Comparison of ENCODE assay signal across 2 cellular contexts in the genomic region with DNA sequence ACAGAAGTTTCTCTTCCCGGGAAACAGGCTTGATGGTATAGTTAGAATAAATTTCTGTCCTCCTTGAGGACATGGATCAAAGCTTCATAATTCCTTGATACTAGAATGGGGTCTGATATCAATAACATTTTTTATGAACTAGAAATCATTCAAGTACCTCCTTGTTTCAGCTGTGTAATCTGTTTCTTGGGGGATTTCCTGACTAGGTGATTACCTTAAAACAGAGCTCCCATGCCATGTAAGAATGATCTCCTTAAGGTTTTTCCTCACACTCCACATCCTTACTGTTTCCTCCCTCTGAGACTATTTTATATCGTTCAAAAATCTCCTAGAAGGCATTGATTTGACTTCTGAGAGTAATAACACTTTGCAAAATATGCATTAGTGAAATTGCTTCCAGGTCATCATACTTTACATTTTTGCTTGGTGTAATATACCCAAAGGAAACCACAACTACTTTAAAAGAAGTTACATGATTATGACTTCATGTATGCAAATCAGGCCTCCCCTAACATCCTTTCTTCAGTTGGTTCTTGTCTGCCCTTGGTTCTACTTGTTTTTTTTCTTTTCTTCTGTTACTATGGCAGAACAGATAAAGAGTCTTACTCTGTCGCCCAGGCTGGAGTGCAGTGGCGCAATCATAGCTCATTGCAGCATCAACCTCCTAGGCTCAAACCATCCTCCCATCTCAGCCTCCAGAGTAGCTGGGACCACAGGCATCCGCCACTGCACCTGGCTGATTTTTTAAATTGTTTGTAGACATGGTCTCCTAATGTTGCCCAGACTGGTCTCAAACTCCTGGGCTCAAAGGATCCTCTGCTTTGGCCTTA.
TF ChIP-seq lines count a peak whose summit lies in the region.

No MANE protein-coding gene starts in this region.

TF ChIP-seq in SK-N-SH treated with all-trans-retinoic acid at 6 μM for 48 hours, 23 proteins besides CTCF, POLR2A, EP300 and RAD21 (continued from another document):
- TF ChIP-seq, protein P1, sequence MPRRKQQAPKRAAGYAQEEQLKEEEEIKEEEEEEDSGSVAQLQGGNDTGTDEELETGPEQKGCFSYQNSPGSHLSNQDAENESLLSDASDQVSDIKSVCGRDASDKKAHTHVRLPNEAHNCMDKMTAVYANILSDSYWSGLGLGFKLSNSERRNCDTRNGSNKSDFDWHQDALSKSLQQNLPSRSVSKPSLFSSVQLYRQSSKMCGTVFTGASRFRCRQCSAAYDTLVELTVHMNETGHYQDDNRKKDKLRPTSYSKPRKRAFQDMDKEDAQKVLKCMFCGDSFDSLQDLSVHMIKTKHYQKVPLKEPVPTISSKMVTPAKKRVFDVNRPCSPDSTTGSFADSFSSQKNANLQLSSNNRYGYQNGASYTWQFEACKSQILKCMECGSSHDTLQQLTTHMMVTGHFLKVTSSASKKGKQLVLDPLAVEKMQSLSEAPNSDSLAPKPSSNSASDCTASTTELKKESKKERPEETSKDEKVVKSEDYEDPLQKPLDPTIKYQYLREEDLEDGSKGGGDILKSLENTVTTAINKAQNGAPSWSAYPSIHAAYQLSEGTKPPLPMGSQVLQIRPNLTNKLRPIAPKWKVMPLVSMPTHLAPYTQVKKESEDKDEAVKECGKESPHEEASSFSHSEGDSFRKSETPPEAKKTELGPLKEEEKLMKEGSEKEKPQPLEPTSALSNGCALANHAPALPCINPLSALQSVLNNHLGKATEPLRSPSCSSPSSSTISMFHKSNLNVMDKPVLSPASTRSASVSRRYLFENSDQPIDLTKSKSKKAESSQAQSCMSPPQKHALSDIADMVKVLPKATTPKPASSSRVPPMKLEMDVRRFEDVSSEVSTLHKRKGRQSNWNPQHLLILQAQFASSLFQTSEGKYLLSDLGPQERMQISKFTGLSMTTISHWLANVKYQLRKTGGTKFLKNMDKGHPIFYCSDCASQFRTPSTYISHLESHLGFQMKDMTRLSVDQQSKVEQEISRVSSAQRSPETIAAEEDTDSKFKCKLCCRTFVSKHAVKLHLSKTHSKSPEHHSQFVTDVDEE (CRISPR knock-in tag; IDR thresholded peaks at IDR 0.05) = no peak
- TF ChIP-seq TCF4 (CRISPR knock-in tag; IDR thresholded peaks at IDR 0.05; ENCODE audit: borderline replicate concordance) (no peak), ZC3H10 (CRISPR knock-in tag; IDR thresholded peaks at IDR 0.05) (no peak), CSDC2 (CRISPR knock-in tag; IDR thresholded peaks at IDR 0.05) (no peak), OSR1 (CRISPR knock-in tag; IDR thresholded peaks at IDR 0.05) (no peak), ZNF70 (CRISPR knock-in tag; IDR thresholded peaks at IDR 0.05) (no peak)

TF ChIP-seq in SK-N-SH, 30 proteins besides CTCF, POLR2A, EP300 and RAD21 (continued from another document):
- TF ChIP-seq, protein P2, sequence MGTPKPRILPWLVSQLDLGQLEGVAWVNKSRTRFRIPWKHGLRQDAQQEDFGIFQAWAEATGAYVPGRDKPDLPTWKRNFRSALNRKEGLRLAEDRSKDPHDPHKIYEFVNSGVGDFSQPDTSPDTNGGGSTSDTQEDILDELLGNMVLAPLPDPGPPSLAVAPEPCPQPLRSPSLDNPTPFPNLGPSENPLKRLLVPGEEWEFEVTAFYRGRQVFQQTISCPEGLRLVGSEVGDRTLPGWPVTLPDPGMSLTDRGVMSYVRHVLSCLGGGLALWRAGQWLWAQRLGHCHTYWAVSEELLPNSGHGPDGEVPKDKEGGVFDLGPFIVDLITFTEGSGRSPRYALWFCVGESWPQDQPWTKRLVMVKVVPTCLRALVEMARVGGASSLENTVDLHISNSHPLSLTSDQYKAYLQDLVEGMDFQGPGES (IDR thresholded peaks at IDR 0.05; ENCODE audit: low read depth, low read length) = no peak
- TF ChIP-seq RCOR1 (IDR thresholded peaks at IDR 0.05; ENCODE audit: low read length) = no peak
